In the genomic region with DNA sequence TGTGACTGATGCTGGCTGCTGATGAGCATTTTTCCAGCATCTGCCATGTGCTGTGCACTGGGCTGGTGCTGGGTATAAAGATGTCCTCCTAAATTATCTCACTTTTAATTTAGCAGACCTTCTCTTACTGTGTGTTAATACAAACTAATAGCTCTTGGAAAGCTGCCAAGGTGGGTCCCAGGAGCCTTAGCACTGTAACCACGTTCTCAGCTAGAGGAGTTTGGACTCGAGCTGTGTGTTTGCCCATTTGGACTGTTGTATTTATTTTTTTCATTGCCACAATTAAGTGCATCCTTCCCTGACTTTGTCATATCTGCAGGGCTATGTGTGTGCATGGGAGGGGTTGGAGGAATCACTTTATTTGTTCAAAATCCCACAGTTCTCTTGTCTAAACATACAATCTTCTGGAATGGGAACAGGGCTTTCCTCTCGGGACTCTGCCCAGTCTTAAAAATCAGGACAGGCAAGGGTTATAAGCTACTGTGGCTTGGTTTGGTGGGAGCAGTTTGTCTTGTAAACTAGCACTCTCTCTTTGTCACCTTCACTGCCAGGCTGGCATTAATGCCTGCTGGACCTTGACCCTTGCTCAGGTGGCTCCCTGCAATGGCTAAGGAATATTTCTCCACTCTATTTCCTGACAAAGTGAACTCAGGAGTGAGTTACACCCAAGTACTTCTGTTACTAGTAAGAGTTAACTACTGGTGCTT, we compare ENCODE assay signal across 12 cellular contexts.
A peak's percentile ranks its signal among the peaks of the same experiment; 100 is the strongest.
DNase-seq lines count a peak whose midpoint lies in the region; ATAC-seq and TF ChIP-seq lines count a peak whose summit lies in the region.
"Had no signal": no experiment of that assay in that cellular context is flagged by ENCODE, and none has a peak within 500 bp of the region (broad histone marks: within the 10 kb centered on the region; RNA-seq: fewer than 3 reads in every experiment).

No MANE protein-coding gene starts in this region.

- H3K56ac ChIP-seq in IMR-90 (ENCODE audit: extremely low read depth, insufficient read depth, low read length): no peak overlapping the region

- ATAC-seq in IMR-90 (ENCODE audit: low read depth): peak; percentile 2; the same call in 1 of the 2 replicates
- no peak for ATAC-seq in HG03354 (IDR thresholded peaks at IDR 0.05; ENCODE audit: poor library complexity, severe bottlenecking, unreplicated experiment)
- ATAC-seq in GM18907 (IDR thresholded peaks at IDR 0.05; ENCODE audit: unreplicated experiment): no peak

- no peak overlapping the region for H3K27ac Mint-ChIP-seq in CD14-positive monocyte

- TF ChIP-seq CTCF in IMR-90 (conservative IDR thresholded peaks at IDR 0.05; ENCODE audit: low read depth, low read length) (no peak), CD14-positive monocyte (IDR thresholded peaks at IDR 0.05) (no peak)

- peaks cover 68% of the 10 kb centered on the region for H3K4me1 Mint-ChIP-seq in CD14-positive monocyte

- DNase-seq in IMR-90 (peak; percentile 22), NCI-H748 treated with DMSO at 0.1 percent for 48 hours (lab: John Stamatoyannopoulos, UW) (peak; percentile 58), left kidney (ENCODE audit: low read depth, low spot score) (peak; percentile 36), A172 (ENCODE audit: low spot score) (no peak), CD14-positive monocyte (ENCODE audit: low spot score) (no peak)
- DNase-seq: activated CD4-positive, alpha-beta T cell treated with anti-CD3 and anti-CD28 coated beads, Interleukin-2, amount 50 U/mL, for 4 hours; Kasumi-1; Right ventricle myocardium superior; stimulated activated CD4-positive, alpha-beta T cell treated with anti-CD3 and anti-CD28 coated beads, Interleukin-4, amount 100 ng/mL, for 4 hours had no signal

- H3K4me1 ChIP-seq in BLaER1 treated with 17β-estradiol and CSF1 and Interleukin-3, amounts not matched to agents 10 nM and 100 nM: peaks cover 77 to 82% (median 81%) of the 10 kb centered on the region in 10 experiments
- peaks cover 28% of the 10 kb centered on the region for H3K4me1 ChIP-seq in IMR-90 (ENCODE audit: control insufficient read depth, insufficient read depth, low read length)

- no peak overlapping the region for H3K18ac ChIP-seq in IMR-90 (ENCODE audit: low read depth, low read length)

- H3K9me3 ChIP-seq in BLaER1 treated with 17β-estradiol and CSF1 and Interleukin-3, amounts not matched to agents 10 nM and 100 nM (replicated peaks in 1 of 11): peaks cover 0 to 7% (median 0%) of the 10 kb centered on the region in 11 experiments; a peak in 6 of 22 replicates
- H3K9me3 ChIP-seq in IMR-90 (ENCODE audit: control insufficient read depth, insufficient read depth, low read length): no peaks in the 10 kb centered on the region

- no peak overlapping the region for H2BK120ac ChIP-seq in IMR-90 (ENCODE audit: low read depth, low read length)

- no peak overlapping the region for H2AFZ ChIP-seq in IMR-90 (replicated peaks; ENCODE audit: low read length, poor library complexity)

- H4K91ac ChIP-seq in IMR-90 (ENCODE audit: insufficient read depth, low read depth, low read length): peak overlapping the region; percentile 22; the same call in 1 of the 2 replicates

- H4K20me1 ChIP-seq in BLaER1 treated with 17β-estradiol and CSF1 and Interleukin-3, amounts not matched to agents 10 nM and 100 nM: peaks cover 42 to 93% (median 81%) of the 10 kb centered on the region in 11 experiments; a peak in 21 of 22 replicates
- H4K20me1 ChIP-seq in IMR-90 (ENCODE audit: insufficient read depth, low read length): peaks cover 81% of the 10 kb centered on the region

- no peak overlapping the region for H2AK9ac ChIP-seq in IMR-90 (replicated peaks; ENCODE audit: low read depth, low read length, poor library complexity)

- no CpG with 5 or more reads among the region's 3 CpGs for WGBS in IMR-90 (ENCODE audit: extremely low coverage in 2 of 2, insufficient read length in 1 of 2), 2 experiments

- TSS peak; percentile 4 for BruUV-seq in IMR-90 (replicated peaks; lab: Mats Ljungman, UMichigan)

- in situ Hi-C loops in IMR-90 (cut with MboI; ENCODE audit: low sequenced_read_pairs): no loop called here

- no peak overlapping the region; the same call in 1 of the 2 replicates for H3K14ac ChIP-seq in IMR-90 (replicated peaks; ENCODE audit: low read depth, low read length)

- no peaks in the 10 kb centered on the region for H3K27me3 ChIP-seq in BLaER1 treated with 17β-estradiol and CSF1 and Interleukin-3, amounts not matched to agents 10 nM and 100 nM
- H3K27me3 ChIP-seq in IMR-90 (ENCODE audit: control insufficient read depth, insufficient read depth, low read length): no peaks in the 10 kb centered on the region

- H3K79me1 ChIP-seq in IMR-90 (ENCODE audit: low read depth in 1 of 2, low read length in 2 of 2): peaks cover 32 to 76% of the 10 kb centered on the region in 2 experiments

- H3K9ac ChIP-seq in BLaER1 treated with 17β-estradiol and CSF1 and Interleukin-3, amounts not matched to agents 10 nM and 100 nM: peak overlapping the region in 5 of 11 experiments; percentile 13 to 97 (median 94); a peak in 7 of 22 replicates
- no peak overlapping the region; the same call in none of the 2 replicates for H3K9ac ChIP-seq in IMR-90 (ENCODE audit: low read depth, low read length)

- no peak for TF ChIP-seq POLR2A in IMR-90 (IDR thresholded peaks at IDR 0.05; ENCODE audit: low read depth, low read length)

- dilution Hi-C loops in IMR-90 (cut with HindIII; ENCODE audit: low sequenced_read_pairs, unreplicated experiment): no loop called here

- H3K4me3 ChIP-seq in BLaER1 treated with 17β-estradiol and CSF1 and Interleukin-3, amounts not matched to agents 10 nM and 100 nM: peak overlapping the region in 3 of 10 experiments; percentile 89 to 99 (median 98); a peak in 3 of 20 replicates
- no peak overlapping the region for H3K4me3 ChIP-seq in IMR-90 (ENCODE audit: insufficient read depth, low read depth, low read length)

- H2BK5ac ChIP-seq in IMR-90 (ENCODE audit: low read depth, low read length, poor library complexity, severe bottlenecking): no peak overlapping the region

- CTCF ChIA-PET in IMR-90 (lab: Yijun Ruan, JAX): interaction anchor here (1.6 kb wide), 1 partner anchor 238 kb away, joined by 4 read pairs; no protein-coding TSS in a partner anchor

- intact Hi-C loops in IMR-90 (cut with micrococcal nuclease) (no loop called here), CD14-positive monocyte (cut with micrococcal nuclease) (loop anchor here (5.0 to 10.0 kb wide), 4 partner anchors 71 to 793 kb away; partner anchors contain the start of gene CCNT2 (in 2 of the 2))

- 0 out of 2 replicates have a peak overlapping the region, but pooled peaks have one; percentile 24 for H3K4ac ChIP-seq in IMR-90 (ENCODE audit: low read depth, low read length)

- no peak overlapping the region for H4K8ac ChIP-seq in IMR-90 (ENCODE audit: low read depth in 2 of 2, low read length in 2 of 2)

- H3K9me1 ChIP-seq in IMR-90 (ENCODE audit: insufficient read depth, low read length): peaks cover 32% of the 10 kb centered on the region

- POLR2A ChIA-PET in IMR-90 (lab: Charles Lee; ENCODE audit: unreplicated experiment): no interaction called here

- TF ChIP-seq RAD21 in IMR-90 (IDR thresholded peaks at IDR 0.05; ENCODE audit: low read length): no peak

- H3K27me3 Mint-ChIP-seq in CD14-positive monocyte (ENCODE audit: low read depth in 3 of 3): peaks cover 0 to 2% (median 2%) of the 10 kb centered on the region in 3 donors

- no peak overlapping the region for H3K23ac ChIP-seq in IMR-90 (ENCODE audit: low read depth, low read length)

- H2AK5ac ChIP-seq in IMR-90 (ENCODE audit: low read depth, low read length): peak overlapping the region; percentile 72; the same call in 1 of the 2 replicates

- H4K5ac ChIP-seq in IMR-90 (ENCODE audit: low read depth, low read length): no peak overlapping the region

- H3K36me3 ChIP-seq in BLaER1 treated with 17β-estradiol and CSF1 and Interleukin-3, amounts not matched to agents 10 nM and 100 nM: peaks cover 4 to 44% (median 11%) of the 10 kb centered on the region in 11 experiments; a peak in 13 of 22 replicates
- H3K36me3 ChIP-seq in IMR-90 (ENCODE audit: control insufficient read depth, insufficient read depth, low read length): peaks cover 5% of the 10 kb centered on the region

- H3K4me2 ChIP-seq in BLaER1 treated with 17β-estradiol and CSF1 and Interleukin-3, amounts not matched to agents 10 nM and 100 nM: peak overlapping the region; percentile 76 to 96 (median 93)
- H3K4me2 ChIP-seq in IMR-90 (ENCODE audit: low read depth, low read length): peak overlapping the region; percentile 52

- no peak overlapping the region for H3K4me3 Mint-ChIP-seq in CD14-positive monocyte

- peak overlapping the region in 1 of 11 experiments; percentile 10; a peak in 1 of 22 replicates for H3K27ac ChIP-seq in BLaER1 treated with 17β-estradiol and CSF1 and Interleukin-3, amounts not matched to agents 10 nM and 100 nM
- H3K27ac ChIP-seq in IMR-90 (ENCODE audit: insufficient read depth, low read length): peak overlapping the region; percentile 13; the same call in 1 of the 2 replicates

- H3K36me3 Mint-ChIP-seq in CD14-positive monocyte: peaks cover 1 to 4% of the 10 kb centered on the region in 2 donors

- no peak overlapping the region for H2BK20ac ChIP-seq in IMR-90 (ENCODE audit: low read depth, low read length)

- no peak overlapping the region for H2BK15ac ChIP-seq in IMR-90 (ENCODE audit: low read depth, low read length)

- H3K9me3 Mint-ChIP-seq in CD14-positive monocyte: no peaks in the 10 kb centered on the region

TF ChIP-seq in IMR-90, 13 proteins besides CTCF, POLR2A, EP300 and RAD21 (continues in another document):
- no peak for TF ChIP-seq FOS (IDR thresholded peaks at IDR 0.05; ENCODE audit: low read depth, low read length)
- no peak for TF ChIP-seq NFE2L2 (IDR thresholded peaks at IDR 0.05; ENCODE audit: low read depth, low read length)
- no peak for TF ChIP-seq SMC3 (IDR thresholded peaks at IDR 0.05; ENCODE audit: low read depth, low read length)
- no peak for TF ChIP-seq BHLHE40 (IDR thresholded peaks at IDR 0.05; ENCODE audit: low read depth, low read length)
- no peak for TF ChIP-seq CEBPB (IDR thresholded peaks at IDR 0.05; ENCODE audit: low read depth, low read length)
- no peak for TF ChIP-seq RFX5 (IDR thresholded peaks at IDR 0.05; ENCODE audit: low read depth, low read length)
- TF ChIP-seq, protein P1, sequence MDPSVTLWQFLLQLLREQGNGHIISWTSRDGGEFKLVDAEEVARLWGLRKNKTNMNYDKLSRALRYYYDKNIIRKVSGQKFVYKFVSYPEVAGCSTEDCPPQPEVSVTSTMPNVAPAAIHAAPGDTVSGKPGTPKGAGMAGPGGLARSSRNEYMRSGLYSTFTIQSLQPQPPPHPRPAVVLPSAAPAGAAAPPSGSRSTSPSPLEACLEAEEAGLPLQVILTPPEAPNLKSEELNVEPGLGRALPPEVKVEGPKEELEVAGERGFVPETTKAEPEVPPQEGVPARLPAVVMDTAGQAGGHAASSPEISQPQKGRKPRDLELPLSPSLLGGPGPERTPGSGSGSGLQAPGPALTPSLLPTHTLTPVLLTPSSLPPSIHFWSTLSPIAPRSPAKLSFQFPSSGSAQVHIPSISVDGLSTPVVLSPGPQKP (IDR thresholded peaks at IDR 0.05; ENCODE audit: borderline replicate concordance, low read depth, low read length): no peak

Comparison
In these comparisons a context has a peak if more than half of its experiments do, and no peak if none do; other contexts are left out.
1. DNase-seq: peak in IMR-90 (single experiment), NCI-H748 treated with DMSO at 0.1 percent for 48 hours (single experiment) and left kidney (single experiment); none in A172 (single experiment) and CD14-positive monocyte (single experiment).